ENCODE assay signal across 35 cellular contexts in the genomic region with DNA sequence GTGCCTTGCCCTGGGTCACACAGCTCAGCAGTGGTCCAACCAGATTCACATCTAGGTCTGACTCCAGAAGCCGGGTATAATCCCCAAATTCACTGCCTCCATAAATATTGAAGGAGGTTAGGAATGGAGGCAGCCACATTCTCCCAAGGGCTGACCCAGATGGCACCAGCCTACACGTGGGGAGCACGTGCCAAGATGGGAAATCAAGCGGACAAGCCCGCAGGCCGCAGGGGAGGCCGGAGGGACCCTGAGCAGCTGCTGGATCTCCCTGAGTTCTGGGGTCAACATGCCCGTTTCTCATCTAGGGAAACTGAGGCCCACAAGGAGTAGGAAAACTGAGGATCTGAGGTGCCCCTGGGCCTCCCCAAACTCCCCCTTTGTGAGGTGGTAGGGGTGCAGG.
"Had no signal": no experiment of that assay in that cellular context is flagged by ENCODE, and none has a peak within 500 bp of the region (broad histone marks: within the 10 kb centered on the region; RNA-seq: fewer than 3 reads in every experiment).

No MANE protein-coding gene starts in this region.

- H3K9me3 ChIP-seq: MG63 had no signal

- H3K36me3 ChIP-seq: MG63 had no signal

- DNase-seq: Karpas-422, Kasumi-1, MG63, MM.1S, MV-4-11, NCI-H1048, NCI-H1092, NCI-H1092 treated with DMSO at 0.1 percent for 48 hours, NCI-H1105, NCI-H1105 treated with DMSO at 0.1 percent for 48 hours, NCI-H1417, NCI-H1417 treated with DMSO at 0.1 percent for 48 hours, NCI-H1436, NCI-H1436 treated with DMSO at 0.1 percent for 48 hours, NCI-H146, NCI-H1694, NCI-H1694 treated with DMSO at 0.1 percent for 48 hours, NCI-H187, NCI-H187 treated with DMSO at 0.1 percent for 48 hours, NCI-H1930, NCI-H2029, NCI-H2029 treated with DMSO at 0.1 percent for 48 hours, NCI-H2081, NCI-H2081 treated with DMSO at 0.1 percent for 48 hours, NCI-H2107, NCI-H2171, NCI-H2171 treated with DMSO at 0.1 percent for 48 hours, NCI-H2227 treated with DMSO at 0.1 percent for 48 hours, NCI-H226, NCI-H345, NCI-H446, NCI-H446 treated with DMSO at 0.1 percent for 48 hours, NCI-H510A, NCI-H510A treated with DMSO at 0.1 percent for 48 hours, NCI-H524 had no signal

- H3K27me3 ChIP-seq: MG63 had no signal

- H3K4me3 ChIP-seq: MG63 had no signal
